In genomic region chr5:174550026-174550425, GRCh38 we compare ENCODE assay signal across 1 cellular context.
A peak's percentile ranks its signal among the peaks of the same experiment; 100 is the strongest.
TF ChIP-seq lines count a peak whose summit lies in the region.

No MANE protein-coding gene starts in this region.

TF ChIP-seq in HEK293, 187 proteins besides CTCF, POLR2A, EP300 and RAD21 (continued from another document and continues in another):
- 0 out of 2 replicates have a peak, but pooled peaks have one; percentile 34 for TF ChIP-seq ZBTB44 (tag by site-specific recombination; IDR thresholded peaks at IDR 0.05)
- TF ChIP-seq ATF2 (tag by site-specific recombination; IDR thresholded peaks at IDR 0.05; ENCODE audit: low read depth), result peak; percentile 98
- no peak for TF ChIP-seq ZNF843 (tag by site-specific recombination; IDR thresholded peaks at IDR 0.05)
- TF ChIP-seq OSR2 (tag by site-specific recombination; IDR thresholded peaks at IDR 0.05), result peak; percentile 73
- no peak for TF ChIP-seq ZNF148 (tag by site-specific recombination; IDR thresholded peaks at IDR 0.05; ENCODE audit: borderline replicate concordance)
- no peak for TF ChIP-seq EGR2 (tag by site-specific recombination; IDR thresholded peaks at IDR 0.05; ENCODE audit: low read depth)
- peak; percentile 88 for TF ChIP-seq ZBTB21 (tag by site-specific recombination; IDR thresholded peaks at IDR 0.05)
- TF ChIP-seq KLF1 (tag by site-specific recombination; IDR thresholded peaks at IDR 0.05), result no peak
- TF ChIP-seq BCL11A (tag by site-specific recombination; IDR thresholded peaks at IDR 0.05; ENCODE audit: low read depth), result no peak
- 0 out of 2 replicates have a peak, but pooled peaks have one; percentile 25 for TF ChIP-seq ZNF501 (tag by site-specific recombination; IDR thresholded peaks at IDR 0.05)
- peak; percentile 44 for TF ChIP-seq ZNF366 (tag by site-specific recombination; conservative IDR thresholded peaks at IDR 0.05)
- no peak for TF ChIP-seq HOXD13 (CRISPR knock-in tag; IDR thresholded peaks at IDR 0.05; ENCODE audit: borderline replicate concordance)
- no peak for TF ChIP-seq ZFP69B (tag by site-specific recombination; IDR thresholded peaks at IDR 0.05)
- no peak for TF ChIP-seq ZNF391 (tag by site-specific recombination; IDR thresholded peaks at IDR 0.05; ENCODE audit: borderline replicate concordance, low read depth)
- no peak for TF ChIP-seq ZNF701 (tag by site-specific recombination; IDR thresholded peaks at IDR 0.05)
- no peak for TF ChIP-seq SP2 (tag by site-specific recombination; IDR thresholded peaks at IDR 0.05)
- no peak for TF ChIP-seq ZNF514 (tag by site-specific recombination; IDR thresholded peaks at IDR 0.05)
- no peak for TF ChIP-seq ZNF585B (tag by site-specific recombination; IDR thresholded peaks at IDR 0.05)
- peak; percentile 77 for TF ChIP-seq ZNF335 (tag by site-specific recombination; conservative IDR thresholded peaks at IDR 0.05)
- TF ChIP-seq INSM2 (tag by site-specific recombination; IDR thresholded peaks at IDR 0.05), result no peak
- TF ChIP-seq ZNF610 (tag by site-specific recombination; IDR thresholded peaks at IDR 0.05; ENCODE audit: borderline replicate concordance), result no peak
- no peak for TF ChIP-seq ZNF248 (tag by site-specific recombination; IDR thresholded peaks at IDR 0.05)
- 0 out of 2 replicates have a peak, but pooled peaks have one; percentile 8 for TF ChIP-seq TSHZ1 (tag by site-specific recombination; IDR thresholded peaks at IDR 0.05; ENCODE audit: borderline replicate concordance)
- no peak for TF ChIP-seq ZNF513 (tag by site-specific recombination; IDR thresholded peaks at IDR 0.05)
- TF ChIP-seq ZNF426 (tag by site-specific recombination; IDR thresholded peaks at IDR 0.05), result no peak
- TF ChIP-seq SP7 (tag by site-specific recombination; IDR thresholded peaks at IDR 0.05), result 0 out of 2 replicates have a peak, but pooled peaks have one; percentile 29
- no peak for TF ChIP-seq ZNF398 (tag by site-specific recombination; IDR thresholded peaks at IDR 0.05)
- TF ChIP-seq ZNF354C (tag by site-specific recombination; IDR thresholded peaks at IDR 0.05; ENCODE audit: borderline replicate concordance, low read depth), result no peak
- TF ChIP-seq ZNF518A (tag by site-specific recombination; conservative IDR thresholded peaks at IDR 0.05; ENCODE audit: low read depth), result no peak
- no peak for TF ChIP-seq ZNF549 (tag by site-specific recombination; IDR thresholded peaks at IDR 0.05)
- TF ChIP-seq GFI1B (tag by site-specific recombination; IDR thresholded peaks at IDR 0.05), result 0 out of 2 replicates have a peak, but pooled peaks have one; percentile 53
- TF ChIP-seq ZNF529 (tag by site-specific recombination; IDR thresholded peaks at IDR 0.05; ENCODE audit: insufficient replicate concordance), result no peak
- peak; percentile 81; the same call in 1 of the 2 replicates for TF ChIP-seq ZBTB17 (tag by site-specific recombination; IDR thresholded peaks at IDR 0.05)
- no peak for TF ChIP-seq ZNF140 (tag by site-specific recombination; IDR thresholded peaks at IDR 0.05)
- TF ChIP-seq ZNF211 (tag by site-specific recombination; IDR thresholded peaks at IDR 0.05; ENCODE audit: low read depth), result no peak
- TF ChIP-seq ZNF302 (tag by site-specific recombination; IDR thresholded peaks at IDR 0.05; ENCODE audit: low read depth), result no peak
- no peak for TF ChIP-seq ZNF133 (tag by site-specific recombination; IDR thresholded peaks at IDR 0.05)
- TF ChIP-seq ZNF184 (tag by site-specific recombination; IDR thresholded peaks at IDR 0.05), result no peak
